ENCODE assay signal across 1 cellular context in genomic region chr2:32946314-32947075, GRCh38.
TF ChIP-seq lines count a peak whose summit lies in the region.

Gene LTBP1, plus strand, starts transcription at chr2:32946953. Its CDS starts 372 bp downstream, at chr2:32947325.

TF ChIP-seq in SK-N-SH, 30 proteins besides CTCF, POLR2A, EP300 and RAD21 (continued from another document):
- no peak for TF ChIP-seq NFIC (IDR thresholded peaks at IDR 0.05; ENCODE audit: borderline replicate concordance)
- no peak for TF ChIP-seq IRF3 (IDR thresholded peaks at IDR 0.05; ENCODE audit: low read depth, low read length)
- no peak for TF ChIP-seq FOXJ3 (CRISPR knock-in tag; IDR thresholded peaks at IDR 0.05)
- TF ChIP-seq MXI1 (IDR thresholded peaks at IDR 0.05; ENCODE audit: low read depth, low read length) = 0 out of 2 replicates have a peak, but pooled peaks have one; percentile 26
- TF ChIP-seq POLR2AphosphoS5 (IDR thresholded peaks at IDR 0.05; ENCODE audit: low read depth, low read length) = peak; percentile 5; the same call in 1 of the 2 replicates
- peak; percentile 46 for TF ChIP-seq TAF1 (IDR thresholded peaks at IDR 0.05; ENCODE audit: borderline replicate concordance, low read depth, low read length)
- no peak for TF ChIP-seq CHD2 (IDR thresholded peaks at IDR 0.05; ENCODE audit: low read length, partially characterized antibody)
